1 cellular context compared by ENCODE assay signal in genomic region chr20:62405981-62406513, GRCh38.
A peak's percentile ranks its signal among the peaks of the same experiment; 100 is the strongest.
TF ChIP-seq lines count a peak whose summit lies in the region.

No MANE protein-coding gene starts in this region.

TF ChIP-seq in HepG2, 621 proteins besides CTCF, POLR2A, EP300 and RAD21 (continued from another document):
- 0 out of 2 replicates have a peak, but pooled peaks have one; percentile 2 for TF ChIP-seq ZNF251 (CRISPR knock-in tag; IDR thresholded peaks at IDR 0.05)
- no peak for TF ChIP-seq KMT2B (CRISPR knock-in tag; IDR thresholded peaks at IDR 0.05)
- TF ChIP-seq IKZF1 (IDR thresholded peaks at IDR 0.05) = 0 out of 2 replicates have a peak, but pooled peaks have one; percentile 7
- peak; percentile 23; the same call in 1 of the 2 replicates for TF ChIP-seq ZNF333 (CRISPR knock-in tag; IDR thresholded peaks at IDR 0.05; ENCODE audit: borderline replicate concordance)
- 0 out of 2 replicates have a peak, but pooled peaks have one; percentile 11 for TF ChIP-seq HNRNPL (IDR thresholded peaks at IDR 0.05; ENCODE audit: low read depth, low read length)
- no peak for TF ChIP-seq HOXA5 (CRISPR knock-in tag; IDR thresholded peaks at IDR 0.05)
- no peak for TF ChIP-seq ESRRA (CRISPR knock-in tag; IDR thresholded peaks at IDR 0.05; ENCODE audit: low read depth)
- no peak for TF ChIP-seq ZNF576 (CRISPR knock-in tag; IDR thresholded peaks at IDR 0.05)
- TF ChIP-seq ZNF235 (CRISPR knock-in tag; IDR thresholded peaks at IDR 0.05; ENCODE audit: borderline replicate concordance) = 0 out of 2 replicates have a peak, but pooled peaks have one; percentile 41
- TF ChIP-seq ZBTB25 (CRISPR knock-in tag; IDR thresholded peaks at IDR 0.05) = no peak
- TF ChIP-seq CREB3 (CRISPR knock-in tag; IDR thresholded peaks at IDR 0.05) = no peak
- peak; percentile 35; the same call in 1 of the 2 replicates for TF ChIP-seq SIN3A (IDR thresholded peaks at IDR 0.05; ENCODE audit: borderline replicate concordance, low read depth, low read length)
- peak; percentile 33; the same call in 1 of the 2 replicates for TF ChIP-seq SPEN (CRISPR knock-in tag; IDR thresholded peaks at IDR 0.05; ENCODE audit: low read depth)
- peak; percentile 13; the same call in 1 of the 2 replicates for TF ChIP-seq GLI4 (CRISPR knock-in tag; IDR thresholded peaks at IDR 0.05; ENCODE audit: borderline replicate concordance)
- no peak for TF ChIP-seq TCF7L2 (IDR thresholded peaks at IDR 0.05; ENCODE audit: low read depth, low read length)
- TF ChIP-seq ZNF770 (CRISPR knock-in tag; IDR thresholded peaks at IDR 0.05) = no peak
- 0 out of 2 replicates have a peak, but pooled peaks have one; percentile 9 for TF ChIP-seq ZNF501 (CRISPR knock-in tag; IDR thresholded peaks at IDR 0.05)
- TF ChIP-seq ZNF724P (CRISPR knock-in tag; IDR thresholded peaks at IDR 0.05; ENCODE audit: borderline replicate concordance) = 0 out of 2 replicates have a peak, but pooled peaks have one; percentile 12
- TF ChIP-seq FOXO4 (CRISPR knock-in tag; conservative IDR thresholded peaks at IDR 0.05) = no peak
- no peak for TF ChIP-seq AFF4 (CRISPR knock-in tag; IDR thresholded peaks at IDR 0.05)
- no peak for TF ChIP-seq RFXANK (CRISPR knock-in tag; IDR thresholded peaks at IDR 0.05)
- TF ChIP-seq PITX1 (CRISPR knock-in tag; IDR thresholded peaks at IDR 0.05) = 0 out of 2 replicates have a peak, but pooled peaks have one; percentile 8
- TF ChIP-seq PRDM15 (CRISPR knock-in tag; IDR thresholded peaks at IDR 0.05) = no peak
- peak; percentile 25 for TF ChIP-seq ZNF781 (CRISPR knock-in tag; IDR thresholded peaks at IDR 0.05; ENCODE audit: borderline replicate concordance, not compliant biosample characterization)
- TF ChIP-seq ZNF572 (CRISPR knock-in tag; IDR thresholded peaks at IDR 0.05) = no peak
- no peak for TF ChIP-seq SKIL (CRISPR knock-in tag; IDR thresholded peaks at IDR 0.05; ENCODE audit: borderline replicate concordance)
- no peak for TF ChIP-seq MBNL3 (CRISPR knock-in tag; conservative IDR thresholded peaks at IDR 0.05)
- TF ChIP-seq ZNF569 (CRISPR knock-in tag; IDR thresholded peaks at IDR 0.05; ENCODE audit: borderline replicate concordance) = no peak
- TF ChIP-seq ZBTB39 (CRISPR knock-in tag; IDR thresholded peaks at IDR 0.05) = 0 out of 2 replicates have a peak, but pooled peaks have one; percentile 15
- TF ChIP-seq NFAT5 (CRISPR knock-in tag; IDR thresholded peaks at IDR 0.05) = no peak
